In the genomic region with DNA sequence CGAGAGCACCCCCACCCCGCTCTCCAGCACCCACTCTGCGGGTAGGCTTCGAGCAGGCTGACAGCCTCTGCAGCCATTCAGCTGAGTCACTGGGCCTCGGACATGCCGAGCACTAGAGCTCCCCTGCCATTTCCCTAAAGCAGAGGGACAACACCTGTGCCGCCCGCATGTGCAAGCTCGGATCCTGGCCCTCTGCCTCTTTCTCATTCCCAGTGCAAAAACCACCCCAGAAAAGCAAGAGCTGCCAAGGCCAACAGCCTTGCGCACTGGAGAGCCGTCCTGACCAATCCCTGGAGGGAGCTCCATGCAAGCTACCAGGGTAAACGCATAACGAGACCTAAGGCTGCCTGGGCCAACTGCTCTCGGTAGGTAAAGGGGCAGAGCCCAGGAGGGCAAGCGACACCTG, we compare ENCODE assay signal across 12 cellular contexts. TPM values are rescaled to one million over a fixed set of nuclear protein-coding genes. Genes with fewer than 3 reads are reported as not detected.
DNase-seq lines count a peak whose midpoint lies in the region; ATAC-seq, FAIRE-seq and TF ChIP-seq lines count a peak whose summit lies in the region.
"Had no signal": no experiment of that assay in that cellular context is flagged by ENCODE, and none has a peak within 500 bp of the region (broad histone marks: within the 10 kb centered on the region; RNA-seq: fewer than 3 reads in every experiment).

No MANE protein-coding gene starts in this region.

- TF ChIP-seq CTCF in SU-DHL-6 (IDR thresholded peaks at IDR 0.05; ENCODE audit: insufficient read depth, low read length, poor library complexity, severe bottlenecking) (no peak), endodermal cell (conservative IDR thresholded peaks at IDR 0.05) (no peak), pancreas (IDR thresholded peaks at IDR 0.05) (no peak)

- no peaks in the 10 kb centered on the region for H3K9me3 Mint-ChIP-seq in CD8-positive, alpha-beta memory T cell
- H3K9me3 Mint-ChIP-seq in endodermal cell: no peaks in the 10 kb centered on the region

- peaks cover 0 to 33% (median 0%) of the 10 kb centered on the region in 3 donors for H3K36me3 Mint-ChIP-seq in CD8-positive, alpha-beta memory T cell
- peaks cover 46% of the 10 kb centered on the region for H3K36me3 Mint-ChIP-seq in endodermal cell (ENCODE audit: low read depth)

- H4K20me1 ChIP-seq in SU-DHL-6 (ENCODE audit: low read depth, low read length): peaks cover 19% of the 10 kb centered on the region

- no peaks in the 10 kb centered on the region for H3K27me3 ChIP-seq in CD8-positive, alpha-beta memory T cell (ENCODE audit: insufficient read depth, low read length, poor library complexity, severe bottlenecking)
- no peaks in the 10 kb centered on the region for H3K27me3 ChIP-seq in SU-DHL-6 (ENCODE audit: low read length)
- H3K27me3 ChIP-seq in endodermal cell (ENCODE audit: control insufficient read depth, insufficient read depth, low read length, poor library complexity, severe bottlenecking): no peaks in the 10 kb centered on the region
- H3K27me3 ChIP-seq in pancreas: no peaks in the 10 kb centered on the region

- no peak for DNase-seq in CD8-positive, alpha-beta memory T cell
- no peak for DNase-seq in endodermal cell
- peak in 5 of 6 donors; percentile 58 to 79 (median 73) for DNase-seq in pancreas
- DNase-seq in HPDE6-E6E7 (ENCODE audit: extremely low spot score): no peak
- no peak for DNase-seq in DMS53 treated with DMSO at 0.1 percent for 48 hours (lab: John Stamatoyannopoulos, UW; ENCODE audit: unreplicated experiment)
- DNase-seq: activated CD4-positive, CD25-positive, alpha-beta regulatory T cell; cortex of kidney; NCI-H82 had no signal

- peaks cover 98% of the 10 kb centered on the region for H3K79me2 ChIP-seq in SU-DHL-6 (ENCODE audit: insufficient read depth, low read length)

- H3K9ac ChIP-seq in SU-DHL-6 (ENCODE audit: low read length): peak overlapping the region; percentile 100
- H3K9ac ChIP-seq in endodermal cell (ENCODE audit: extremely low read depth, low read length, poor library complexity, severe bottlenecking): no peak overlapping the region

- H3K36me3 ChIP-seq in CD8-positive, alpha-beta memory T cell (ENCODE audit: insufficient read depth, low read length): peaks cover 20% of the 10 kb centered on the region
- H3K36me3 ChIP-seq in SU-DHL-6 (ENCODE audit: low read length) (0 out of 2 replicates have a peak, but pooled peaks cover 4% of the 10 kb centered on the region), endodermal cell (ENCODE audit: control insufficient read depth, insufficient read depth, low read length) (peaks cover 34% of the 10 kb centered on the region), pancreas (peaks cover 0 to 8% (median 6%) of the 10 kb centered on the region in 3 donors)

- H3K9me2 ChIP-seq in SU-DHL-6 (replicated peaks; ENCODE audit: insufficient read depth, low read length): no peaks in the 10 kb centered on the region

- peaks cover 39% of the 10 kb centered on the region for H3K4me1 ChIP-seq in CD8-positive, alpha-beta memory T cell (ENCODE audit: insufficient read depth, low read length)
- peaks cover 9% of the 10 kb centered on the region for H3K4me1 ChIP-seq in endodermal cell (ENCODE audit: control insufficient read depth, insufficient read depth, low read length)
- peaks cover 0 to 6% (median 0%) of the 10 kb centered on the region in 3 donors for H3K4me1 ChIP-seq in pancreas

- peak overlapping the region; percentile 96 for H3K4me2 ChIP-seq in SU-DHL-6 (ENCODE audit: low read depth, low read length, poor library complexity, severe bottlenecking)

- peak overlapping the region; percentile 67 for H3K27ac ChIP-seq in CD8-positive, alpha-beta memory T cell (ENCODE audit: low read depth, low read length)
- H3K27ac ChIP-seq in SU-DHL-6 (ENCODE audit: low read depth, low read length): no peak overlapping the region
- H3K27ac ChIP-seq in endodermal cell (ENCODE audit: low read depth, low read length): no peak overlapping the region
- peak overlapping the region in 3 of 4 donors; percentile 1 to 28 (median 19) for H3K27ac ChIP-seq in pancreas

- H2AFZ ChIP-seq in SU-DHL-6 (ENCODE audit: low read depth, low read length, severe bottlenecking): no peak overlapping the region

- H3K4me3 Mint-ChIP-seq in CD8-positive, alpha-beta memory T cell: peak overlapping the region; percentile 50 to 100 (median 100)
- no peak overlapping the region for H3K4me3 Mint-ChIP-seq in endodermal cell

- peaks cover 0 to 2% of the 10 kb centered on the region in 2 donors for H3K27me3 Mint-ChIP-seq in CD8-positive, alpha-beta memory T cell
- no peaks in the 10 kb centered on the region for H3K27me3 Mint-ChIP-seq in endodermal cell (ENCODE audit: insufficient read depth)

- intact Hi-C loops in pancreas (cut with DNase I): no loop called here

- CTCF ChIA-PET in CD8-positive, alpha-beta memory T cell (lab: Charles Lee): interaction anchor here (0.9 to 7.2 kb wide), 3 partner anchors 13 to 47 kb away, joined by 3 to 54 read pairs (median 12); no protein-coding TSS in a partner anchor

- H3K27ac Mint-ChIP-seq in CD8-positive, alpha-beta memory T cell: peak overlapping the region in 7 of 8 donors; percentile 88 to 98 (median 95)
- peak overlapping the region; percentile 88 for H3K27ac Mint-ChIP-seq in endodermal cell

- FAIRE-seq in pancreas (lab: Jason Lieb, UNC): no peak

- peak; percentile 4 to 48 (median 30) for ATAC-seq in pancreas
- ATAC-seq in GM21515 (IDR thresholded peaks at IDR 0.05; ENCODE audit: unreplicated experiment): no peak
- no peak for ATAC-seq in HG03460 (IDR thresholded peaks at IDR 0.05; ENCODE audit: unreplicated experiment)
- ATAC-seq: right cardiac atrium had no signal

- H3K4me3 ChIP-seq in CD8-positive, alpha-beta memory T cell (ENCODE audit: low read length): no peak overlapping the region
- H3K4me3 ChIP-seq in SU-DHL-6 (ENCODE audit: insufficient read depth, low read length, poor library complexity, severe bottlenecking): peak overlapping the region; percentile 10
- H3K4me3 ChIP-seq in endodermal cell (ENCODE audit: low read length): no peak overlapping the region
- no peak overlapping the region for H3K4me3 ChIP-seq in pancreas

- H3F3A ChIP-seq in SU-DHL-6 (ENCODE audit: insufficient read depth): no peaks in the 10 kb centered on the region

- H3K4me1 Mint-ChIP-seq in CD8-positive, alpha-beta memory T cell: peaks cover 33 to 44% (median 38%) of the 10 kb centered on the region in 3 donors
- peaks cover 32% of the 10 kb centered on the region for H3K4me1 Mint-ChIP-seq in endodermal cell

- no peaks in the 10 kb centered on the region for H3K9me3 ChIP-seq in CD8-positive, alpha-beta memory T cell (ENCODE audit: low read length)
- H3K9me3 ChIP-seq in SU-DHL-6 (ENCODE audit: insufficient read depth, low read length) (no peaks in the 10 kb centered on the region), endodermal cell (ENCODE audit: control insufficient read depth, low read length) (no peaks in the 10 kb centered on the region), pancreas (no peaks in the 10 kb centered on the region)

- POLR2A ChIA-PET in CD8-positive, alpha-beta memory T cell (lab: Charles Lee): interaction anchor here (0.8 to 1.5 kb wide), 2 partner anchors 15 to 40 kb away, joined by 4 to 5 read pairs; no protein-coding TSS in a partner anchor

- WGBS in endodermal cell (ENCODE audit: insufficient coverage in 1 of 2, insufficient read length in 1 of 2), 2 experiments: 93 to 100% methylated on average over 1 to 15 of the region's 15 CpGs
- WGBS in pancreas, 2 donors: 27 to 59% methylated on average over 15 of the region's 15 CpGs

RNA-seq across cellular contexts. Expression of a gene that starts 5.3 kb away (rescaled TPM):
- total RNA-seq in CD8-positive, alpha-beta memory T cell: 100 to 1,000 TPM; 152 to 156 TPM
- polyA plus RNA-seq in CD8-positive, alpha-beta memory T cell: 12.4 TPM
- total RNA-seq in endodermal cell (100 to 1,000 TPM in 1 of 2 donors, 10 to 100 TPM in 1; 93.4 to 112 TPM), pancreas (10 to 100 TPM; 10.4 to 28.4 (median 17.0) TPM)
- 60.4 TPM for polyA plus RNA-seq in endodermal cell (2013, experiment 1 of 2)
- 63.4 TPM for polyA plus RNA-seq in endodermal cell (2013, experiment 2 of 2)
- polyA plus RNA-seq in pancreas: 10 to 100 TPM; 15.7 to 17.1 TPM

RNA-seq across cellular contexts. Expression of a gene that starts 6.3 kb away (rescaled TPM):
- total RNA-seq in CD8-positive, alpha-beta memory T cell: 1 to 10 TPM; 3.3 to 3.5 TPM
- polyA plus RNA-seq in CD8-positive, alpha-beta memory T cell: 17.2 TPM
- total RNA-seq in endodermal cell (1 to 10 TPM; 4.8 to 8.1 TPM), pancreas (10 to 100 TPM in 2 of 6 donors, 1 to 10 TPM in 4; 5.7 to 12.4 (median 9.1) TPM)
- polyA plus RNA-seq in endodermal cell (2013, experiment 1 of 2): 4.8 TPM
- 5.3 TPM for polyA plus RNA-seq in endodermal cell (2013, experiment 2 of 2)
- polyA plus RNA-seq in pancreas: 1 to 10 TPM; 5.2 to 7.8 TPM

RNA-seq across cellular contexts. Expression of a gene that starts 21.8 kb away (rescaled TPM):
- total RNA-seq in CD8-positive, alpha-beta memory T cell: 1 to 10 TPM; 3.5 to 4.6 TPM
- polyA plus RNA-seq in CD8-positive, alpha-beta memory T cell: not detected
- 10 to 100 TPM; 12.0 to 17.5 TPM for total RNA-seq in endodermal cell
- polyA plus RNA-seq in endodermal cell (2013, experiment 1 of 2): 9.5 TPM
- polyA plus RNA-seq in endodermal cell (2013, experiment 2 of 2): 7.5 TPM
- 1 to 10 TPM in 4 of 6 donors, under 1 TPM in 2; 0.43 to 7.5 (median 1.6) TPM for total RNA-seq in pancreas
- polyA plus RNA-seq in pancreas: 1 to 10 TPM; 2.8 to 5.1 TPM

RNA-seq across cellular contexts. Expression of a gene that starts 31.4 kb away (rescaled TPM):
- 100 to 1,000 TPM; 160 to 162 TPM for total RNA-seq in CD8-positive, alpha-beta memory T cell
- 105 TPM for polyA plus RNA-seq in CD8-positive, alpha-beta memory T cell
- total RNA-seq in endodermal cell: 10 to 100 TPM; 91.6 to 99.3 TPM
- 99.4 TPM for polyA plus RNA-seq in endodermal cell (2013, experiment 1 of 2)
- 86.3 TPM for polyA plus RNA-seq in endodermal cell (2013, experiment 2 of 2)
- 10 to 100 TPM; 24.5 to 49.0 (median 40.3) TPM for total RNA-seq in pancreas
- 100 to 1,000 TPM in 1 of 2 donors, 10 to 100 TPM in 1; 95.1 to 115 TPM for polyA plus RNA-seq in pancreas

RNA-seq across cellular contexts. Expression of a gene that starts 40.2 kb away (rescaled TPM):
- 100 to 1,000 TPM; 124 to 133 TPM for total RNA-seq in CD8-positive, alpha-beta memory T cell
- polyA plus RNA-seq in CD8-positive, alpha-beta memory T cell: 116 TPM
- total RNA-seq in endodermal cell (10 to 100 TPM; 56.0 to 65.0 TPM), pancreas (10 to 100 TPM in 3 of 6 donors, 1 to 10 TPM in 3; 1.9 to 18.9 (median 8.9) TPM)
- 10.5 TPM for polyA plus RNA-seq in endodermal cell (2013, experiment 1 of 2)
- 10.0 TPM for polyA plus RNA-seq in endodermal cell (2013, experiment 2 of 2)
- polyA plus RNA-seq in pancreas: 10 to 100 TPM; 44.7 to 71.7 TPM

Comparison
In these comparisons a context has a peak if more than half of its experiments do, and no peak if none do; other contexts are left out.
1. DNase-seq: peak in pancreas (5 of 6); none in CD8-positive, alpha-beta memory T cell (0 of 5), endodermal cell (single experiment), HPDE6-E6E7 (single experiment) and DMS53 treated with DMSO at 0.1 percent for 48 hours (single experiment).
2. H3K27ac ChIP-seq: peak in CD8-positive, alpha-beta memory T cell (single experiment) and pancreas (3 of 4); none in SU-DHL-6 (single experiment) and endodermal cell (single experiment).
3. ATAC-seq: peak in pancreas (4 of 4); none in GM21515 (single experiment) and HG03460 (single experiment).